In the genomic region with DNA sequence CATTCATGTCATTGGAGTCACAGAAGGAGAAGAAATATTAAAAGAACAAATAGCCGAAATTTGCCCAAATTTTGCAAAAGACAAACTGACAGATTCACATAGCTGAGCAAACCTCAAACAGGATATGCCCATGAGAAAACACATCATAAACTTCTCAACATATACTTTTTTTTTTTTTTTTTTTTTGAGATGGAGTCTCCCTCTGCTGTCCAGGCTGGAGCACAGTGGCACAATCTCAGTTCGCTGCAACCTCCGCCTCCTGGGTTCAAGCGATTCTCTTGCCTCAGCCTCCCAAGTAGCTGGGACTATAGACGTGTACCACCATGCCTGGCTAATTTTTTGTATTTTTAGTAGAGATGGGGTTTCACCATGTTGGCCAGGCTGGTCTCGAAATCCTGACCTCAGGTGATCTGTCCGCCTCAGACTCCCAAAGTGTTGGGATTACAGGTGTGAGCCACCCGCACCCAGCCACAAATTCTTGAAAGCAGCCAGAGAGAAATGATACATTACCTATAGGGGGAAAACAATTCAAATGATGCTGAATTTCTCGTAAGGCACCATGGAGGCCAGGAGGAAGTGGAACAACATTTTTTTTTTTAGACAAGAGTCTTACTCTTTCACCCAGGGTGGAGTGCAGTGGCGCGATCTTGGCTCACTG, we compare ENCODE assay signal across 7 cellular contexts. TPM values are rescaled to one million over a fixed set of nuclear protein-coding genes. Genes with fewer than 3 reads are reported as not detected.
DNase-seq lines count a peak whose midpoint lies in the region; ATAC-seq, FAIRE-seq and TF ChIP-seq lines count a peak whose summit lies in the region.
"Not testable (repeated sequence)": the region's sequence is repeated elsewhere in the genome, so short reads cannot be mapped to it uniquely, and the experiment has no call there.

No MANE protein-coding gene starts in this region.

- peak; percentile 19; the same call in 1 of the 3 replicates for TF ChIP-seq CTCF in H9 (conservative IDR thresholded peaks at IDR 0.05)
- peak; percentile 25 for TF ChIP-seq CTCF in Loucy (conservative IDR thresholded peaks at IDR 0.05; ENCODE audit: low read length)
- 0 out of 2 replicates have a peak, but pooled peaks have one; percentile 7 for TF ChIP-seq CTCF in HepG2 (CRISPR knock-in tag; IDR thresholded peaks at IDR 0.05)

- H3F3A ChIP-seq in Loucy (ENCODE audit: low read depth): not testable (repeated sequence)

- H3K18ac ChIP-seq in H9 (ENCODE audit: insufficient read length, low read depth, low read length); trophoblast cell (ENCODE audit: low read length): not testable (repeated sequence)

- not testable (repeated sequence) for H4K20me1 ChIP-seq in H9 (ENCODE audit: control insufficient read depth, insufficient read depth, insufficient read length); Loucy (ENCODE audit: insufficient read depth, low read length, poor library complexity, severe bottlenecking); HepG2 (ENCODE audit: insufficient read depth, low read length)

- not testable (repeated sequence) for BruUV-seq in HepG2 (replicated peaks; lab: Mats Ljungman, UMichigan)

- H2BK5ac ChIP-seq in H9 (ENCODE audit: insufficient read length, low read length); trophoblast cell (ENCODE audit: low read depth, low read length, poor library complexity): not testable (repeated sequence)

- H2AK5ac ChIP-seq in H9 (ENCODE audit: insufficient read length, low read length); trophoblast cell (ENCODE audit: low read length): not testable (repeated sequence)

- WGBS in H9 (ENCODE audit: extremely low coverage, insufficient read length, low lambda C conversion rate): no CpG with 5 or more reads among the region's 11 CpGs
- WGBS in HepG2 (ENCODE audit: low lambda C conversion rate): 77% methylated on average over 11 of the region's 11 CpGs
- WGBS in trophoblast cell (ENCODE audit: extremely low coverage, insufficient coverage, insufficient read length): no CpG with 5 or more reads among the region's 11 CpGs

- peak; percentile 28 for DNase-seq in Caki2 (ENCODE audit: low read depth)
- DNase-seq in H9; activated T-cell treated with anti-CD3 and anti-CD28 coated beads, Interleukin-2, amount 50 U/mL, for 72 hours; effector memory CD8-positive, alpha-beta T cell; HepG2 (ENCODE audit: low spot score): not testable (repeated sequence)
- peak; percentile 65 to 79 for DNase-seq in trophoblast cell

- not testable (repeated sequence) for H4K8ac ChIP-seq in H9 (replicated peaks; ENCODE audit: insufficient read length, low read depth, low read length); trophoblast cell (ENCODE audit: low read depth, low read length)

- not testable (repeated sequence) for H3K27ac ChIP-seq in H9 (ENCODE audit: insufficient read length, low read depth, low read length); HepG2 (ENCODE audit: extremely low read length, insufficient read depth, low read length); trophoblast cell (ENCODE audit: low read depth, low read length)

- not testable (repeated sequence) for H2AFZ ChIP-seq in H9 (ENCODE audit: low read length); Loucy (ENCODE audit: low read length); HepG2 (ENCODE audit: low read length); trophoblast cell (ENCODE audit: insufficient read depth, low read length, poor library complexity)

- not testable (repeated sequence) for H3T11ph ChIP-seq in H9 (ENCODE audit: low read length)

- intact Hi-C loops in HepG2 (cut with micrococcal nuclease; ENCODE audit: unreplicated experiment): not testable (repeated sequence)

- H3K4me3 Mint-ChIP-seq in H9; activated T-cell treated with anti-CD3 and anti-CD28 coated beads, Interleukin-2, amount 50 U/mL, for 72 hours; effector memory CD8-positive, alpha-beta T cell: not testable (repeated sequence)

- H2BK15ac ChIP-seq in H9 (ENCODE audit: low read depth, low read length): not testable (repeated sequence)

- not testable (repeated sequence) for H3K27me3 Mint-ChIP-seq in H9 (ENCODE audit: low read depth); activated T-cell treated with anti-CD3 and anti-CD28 coated beads, Interleukin-2, amount 50 U/mL, for 72 hours (ENCODE audit: low read depth); effector memory CD8-positive, alpha-beta T cell

- TF ChIP-seq POLR2A in HepG2 (IDR thresholded peaks at IDR 0.05; ENCODE audit: insufficient read depth in 1 of 2, low read depth in 2 of 2, low read length in 2 of 2): not testable (repeated sequence)

- H3K4me3 ChIP-seq in Loucy (ENCODE audit: low read length, poor library complexity, severe bottlenecking); HepG2 (replicated peaks in 1 of 3; ENCODE audit: insufficient read depth in 1 of 3, low read depth in 2 of 3, low read length in 3 of 3); trophoblast cell (ENCODE audit: low read depth, low read length): not testable (repeated sequence)

- H3K23ac ChIP-seq in H9 (ENCODE audit: insufficient read length, low read depth, low read length); trophoblast cell (ENCODE audit: low read length): not testable (repeated sequence)

- H4K5ac ChIP-seq in H9 (ENCODE audit: insufficient read length, low read depth, low read length): not testable (repeated sequence)

- not testable (repeated sequence) for H3K9me3 ChIP-seq in H9 (ENCODE audit: control insufficient read depth, low read depth, low read length); Loucy (ENCODE audit: insufficient read depth, low read depth, low read length); HepG2 (ENCODE audit: low read length); trophoblast cell (ENCODE audit: insufficient read depth, low read depth, low read length)

- H3K4me2 ChIP-seq in H9 (ENCODE audit: insufficient read depth, insufficient read length, low read length); Loucy (ENCODE audit: low read depth, low read length, poor library complexity, severe bottlenecking); HepG2 (ENCODE audit: low read depth, low read length); trophoblast cell (ENCODE audit: low read length): not testable (repeated sequence)

- not testable (repeated sequence) for H3K36me3 ChIP-seq in Loucy (ENCODE audit: insufficient read depth, low read length); HepG2 (replicated peaks in 1 of 2; ENCODE audit: control insufficient read depth in 1 of 2, insufficient read depth in 2 of 2, low read length in 2 of 2); trophoblast cell (ENCODE audit: control insufficient read depth in 1 of 2, insufficient read depth in 2 of 2, low read length in 2 of 2)

- in situ Hi-C loops in Caki2 (cut with HindIII; ENCODE audit: low pct_unique_long_range_greater_than_20kb, low sequenced_read_pairs); HepG2 (cut with HindIII; ENCODE audit: extremely low pct_ligation_motif_present, low pct_unique_long_range_greater_than_20kb): not testable (repeated sequence)

- H2BK12ac ChIP-seq in H9 (ENCODE audit: insufficient read length, low read depth, low read length); trophoblast cell (ENCODE audit: low read length): not testable (repeated sequence)

- not testable (repeated sequence) for H3K9me2 ChIP-seq in Loucy (replicated peaks; ENCODE audit: low read depth, low read length)

- not testable (repeated sequence) for TF ChIP-seq RAD21 in HepG2 (CRISPR knock-in tag; IDR thresholded peaks at IDR 0.05)

- H3K4me1 ChIP-seq in H9 (ENCODE audit: insufficient read depth, low read length); Loucy (ENCODE audit: insufficient read depth, low read length, poor library complexity, severe bottlenecking); HepG2 (ENCODE audit: insufficient read depth, low read length): not testable (repeated sequence)
- peaks cover 13 to 14% of the 10 kb centered on the region in 2 experiments for H3K4me1 ChIP-seq in trophoblast cell (ENCODE audit: control insufficient read depth in 1 of 2, insufficient read depth in 2 of 2, low read length in 2 of 2)

- not testable (repeated sequence) for H3K9ac ChIP-seq in H9 (ENCODE audit: extremely low read depth, insufficient read length, low read length); Loucy (ENCODE audit: low read depth, low read length, poor library complexity, severe bottlenecking); HepG2 (ENCODE audit: insufficient read depth, low read depth, low read length); trophoblast cell (ENCODE audit: low read length)

- not testable (repeated sequence) for H3K9me3 Mint-ChIP-seq in H9; activated T-cell treated with anti-CD3 and anti-CD28 coated beads, Interleukin-2, amount 50 U/mL, for 72 hours; effector memory CD8-positive, alpha-beta T cell

- not testable (repeated sequence) for FAIRE-seq in HepG2 (lab: Jason Lieb, UNC)

- not testable (repeated sequence) for H3K23me2 ChIP-seq in H9 (ENCODE audit: insufficient read length, low read depth, low read length, poor library complexity, severe bottlenecking)

- not testable (repeated sequence) for H4K12ac ChIP-seq in trophoblast cell (ENCODE audit: low read depth, low read length)

- not testable (repeated sequence) for H2BK20ac ChIP-seq in H9 (ENCODE audit: low read depth, low read length, poor library complexity, severe bottlenecking)

- not testable (repeated sequence) for H3K79me1 ChIP-seq in H9 (ENCODE audit: insufficient read depth, low read depth, low read length, poor library complexity, severe bottlenecking); trophoblast cell (ENCODE audit: low read length)

- H3K4ac ChIP-seq in H9 (ENCODE audit: low read depth, low read length); trophoblast cell (ENCODE audit: low read depth, low read length): not testable (repeated sequence)

- not testable (repeated sequence) for H2BK120ac ChIP-seq in H9 (ENCODE audit: low read depth, low read length, poor library complexity, severe bottlenecking); trophoblast cell (ENCODE audit: insufficient read depth, low read length, poor library complexity)

- H3K27ac Mint-ChIP-seq in H9: peak overlapping the region in 2 of 3 experiments; percentile 77 to 86; a peak in 3 of 7 replicates
- H3K27ac Mint-ChIP-seq in activated T-cell treated with anti-CD3 and anti-CD28 coated beads, Interleukin-2, amount 50 U/mL, for 72 hours: peak overlapping the region; percentile 82
- peak overlapping the region; percentile 7 to 32 for H3K27ac Mint-ChIP-seq in effector memory CD8-positive, alpha-beta T cell

- POLR2A ChIA-PET in HepG2 (lab: Yijun Ruan, JAX): not testable (repeated sequence)

- TF ChIP-seq EP300 in HepG2 (IDR thresholded peaks at IDR 0.05; ENCODE audit: low read depth in 2 of 2, low read length in 2 of 2); HepG2 (CRISPR knock-in tag; IDR thresholded peaks at IDR 0.05; ENCODE audit: borderline replicate concordance): not testable (repeated sequence)

- peaks cover 5 to 20% (median 12%) of the 10 kb centered on the region in 3 experiments; a peak in 3 of 7 replicates for H3K36me3 Mint-ChIP-seq in H9 (ENCODE audit: insufficient read depth in 1 of 3, low read depth in 3 of 3)
- not testable (repeated sequence) for H3K36me3 Mint-ChIP-seq in activated T-cell treated with anti-CD3 and anti-CD28 coated beads, Interleukin-2, amount 50 U/mL, for 72 hours (ENCODE audit: insufficient read depth in 2 of 2); effector memory CD8-positive, alpha-beta T cell (ENCODE audit: insufficient read depth)

- not testable (repeated sequence) for H3K27me3 ChIP-seq in H9 (ENCODE audit: insufficient read depth, low read length); Loucy (ENCODE audit: insufficient read depth, low read length, poor library complexity, severe bottlenecking); HepG2 (ENCODE audit: control insufficient read depth in 1 of 2, insufficient read depth in 2 of 2, low read length in 2 of 2); trophoblast cell (ENCODE audit: insufficient read depth, low read length)

- not testable (repeated sequence) for H3K56ac ChIP-seq in H9 (ENCODE audit: insufficient read length, low read depth, low read length)

- H3K14ac ChIP-seq in H9 (ENCODE audit: insufficient read depth, low read length); trophoblast cell (ENCODE audit: low read length): not testable (repeated sequence)

- not testable (repeated sequence) for H4K91ac ChIP-seq in H9 (ENCODE audit: insufficient read length, low read depth, low read length); trophoblast cell (ENCODE audit: low read depth, low read length)

- H3K4me1 Mint-ChIP-seq in H9: peaks cover 9 to 22% of the 10 kb centered on the region in 2 experiments
- H3K4me1 Mint-ChIP-seq in activated T-cell treated with anti-CD3 and anti-CD28 coated beads, Interleukin-2, amount 50 U/mL, for 72 hours (ENCODE audit: low read depth); effector memory CD8-positive, alpha-beta T cell (ENCODE audit: low read depth in 2 of 2): not testable (repeated sequence)

- not testable (repeated sequence) for ATAC-seq in activated T-cell treated with anti-CD3 and anti-CD28 coated beads, Interleukin-2, amount 50 U/mL, for 72 hours (replicated peaks in 1 of 2); effector memory CD8-positive, alpha-beta T cell (replicated peaks); HepG2

- not testable (repeated sequence) for H3K79me2 ChIP-seq in H9 (ENCODE audit: insufficient read depth, low read length); Loucy (ENCODE audit: insufficient read depth, low read length); HepG2 (ENCODE audit: insufficient read depth, low read length); trophoblast cell (ENCODE audit: control insufficient read depth, insufficient read depth, low read length, poor library complexity)

- CTCF ChIA-PET in HepG2 (lab: Yijun Ruan, JAX; ENCODE audit: low intra/inter-chr PET ratio, low total read pairs): not testable (repeated sequence)

RNA-seq across cellular contexts. Expression of a gene that starts 25.2 kb away (rescaled TPM):
- 693 and 857 TPM in 2 replicates for total RNA-seq in Caki2 (2014; rRNA removed; shearing (Covaris generic); ENCODE audit: low replicate concordance)
- total RNA-seq in H9 (2021) (367 and 376 TPM in 2 replicates), HepG2 (2016; rRNA removed; fragmentation: Illumina TruSeq; extraction: Trizol) (466 and 655 TPM in 2 replicates)
- 10 to 100 TPM; 88.7 to 89.1 TPM for total RNA-seq in activated T-cell treated with anti-CD3 and anti-CD28 coated beads, Interleukin-2, amount 50 U/mL, for 72 hours
- total RNA-seq in HepG2 (2016; cell fraction: cytosol; rRNA removed; fragmentation: Illumina TruSeq; extraction: Trizol; ENCODE audit: low read depth): 163 and 167 TPM in 2 replicates
- total RNA-seq in HepG2 (2016; cell fraction: insoluble cytoplasmic fraction; rRNA removed; fragmentation: Illumina TruSeq; extraction: Trizol): 464 and 703 TPM in 2 replicates
- 156 and 158 TPM in 2 replicates for total RNA-seq in HepG2 (2016; cell fraction: membrane; rRNA removed; fragmentation: Illumina TruSeq; extraction: Trizol)
- 154 and 170 TPM in 2 replicates for total RNA-seq in HepG2 (2016; cell fraction: nucleus; rRNA removed; fragmentation: Illumina TruSeq; extraction: Trizol)
- 219 and 263 TPM in 2 replicates for polyA plus RNA-seq in HepG2 (2011; rRNA removed)
- 226 and 341 TPM in 2 replicates for polyA plus RNA-seq in HepG2 (2011; cell fraction: cytosol; rRNA removed)
- polyA plus RNA-seq in HepG2 (2011; cell fraction: nucleus; rRNA removed): 45.6 and 70.1 TPM in 2 replicates
- polyA plus RNA-seq in HepG2 (2012): 314 and 392 TPM in 2 replicates
- 179 and 209 TPM in 2 replicates for polyA plus RNA-seq in HepG2 (2016; cell fraction: cytosol; fragmentation: Illumina TruSeq; extraction: Trizol; ENCODE audit: low read depth)
- 671 and 732 TPM in 2 replicates for polyA plus RNA-seq in HepG2 (2016; cell fraction: insoluble cytoplasmic fraction; fragmentation: Illumina TruSeq; extraction: Trizol; ENCODE audit: low read depth)
- polyA plus RNA-seq in HepG2 (2016; cell fraction: membrane; fragmentation: Illumina TruSeq; extraction: Trizol; ENCODE audit: low read depth): 158 and 161 TPM in 2 replicates
- 262 and 271 TPM in 2 replicates for polyA plus RNA-seq in HepG2 (2016; cell fraction: nucleus; fragmentation: Illumina TruSeq; extraction: Trizol; ENCODE audit: insufficient read depth, low read depth)
- 54.3 and 179 TPM in 2 replicates for polyA minus RNA-seq in HepG2 (2011; rRNA and poly(A)+ RNA removed; ENCODE audit: low replicate concordance)
- 50.5 and 67.1 TPM in 2 replicates for polyA minus RNA-seq in HepG2 (2011; cell fraction: cytosol; rRNA and poly(A)+ RNA removed)
- 41.3 and 58.2 TPM in 2 replicates for polyA minus RNA-seq in HepG2 (2011; cell fraction: nucleus; rRNA and poly(A)+ RNA removed)
- 502 and 551 TPM in 2 replicates for polyA plus RNA-seq in trophoblast cell (2013)

Comparison
In these comparisons a context has a peak if more than half of its experiments do, and no peak if none do; other contexts are left out.
1. H3K27ac Mint-ChIP-seq: peak in every context shown above with its lines; median percentile 82 in activated T-cell treated with anti-CD3 and anti-CD28 coated beads, Interleukin-2, amount 50 U/mL, for 72 hours; 82 in H9; 20 in effector memory CD8-positive, alpha-beta T cell.